Comparison of ENCODE assay signal across 27 cellular contexts in genomic region chr3:10328460-10329071, GRCh38. TPM values are rescaled to one million over a fixed set of nuclear protein-coding genes. Genes with fewer than 3 reads are reported as not detected.
"Had no signal": no experiment of that assay in that cellular context is flagged by ENCODE, and none has a peak within 500 bp of the region (broad histone marks: within the 10 kb centered on the region; RNA-seq: fewer than 3 reads in every experiment).

No MANE protein-coding gene starts in this region.

- H3K4me3 ChIP-seq: dorsolateral prefrontal cortex, esophagus muscularis mucosa, gastrocnemius medialis, heart right ventricle, mucosa of descending colon, thoracic aorta, transverse colon had no signal

- H3K4me3 Mint-ChIP-seq: naive thymus-derived CD8-positive, alpha-beta T cell; neural crest cell; stimulated activated naive B cell treated with anti-CD40 and anti-IgM and Interleukin-4, amounts not matched to agents 10 μg/mL and 1 μg/mL and 100 μg/mL, for 72 hours; stimulated activated naive CD8-positive, alpha-beta T cell treated with anti-CD3 and anti-CD28 coated beads, Interleukin-15, amount 100 ng/mL, for 72 hours had no signal

- DNase-seq: cortex of kidney; effector memory CD4-positive, alpha-beta T cell; gastrocnemius medialis; heart right ventricle; hypothalamus; islet precursor cell; mucosa of descending colon; naive thymus-derived CD8-positive, alpha-beta T cell; occipital lobe; stimulated activated CD4-positive, alpha-beta T cell treated with anti-CD3 and anti-CD28 coated beads, Interleukin-2, amount 100 ng/mL, for 24 hours; stimulated activated CD4-positive, alpha-beta T cell treated with anti-CD3 and anti-CD28 coated beads, Interleukin-4, amount 100 ng/mL, for 4 hours; stimulated activated naive B cell treated with anti-CD40 and anti-IgM and Interleukin-4, amounts not matched to agents 10 μg/mL and 1 μg/mL and 100 μg/mL, for 72 hours; stimulated activated naive CD8-positive, alpha-beta T cell treated with anti-CD3 and anti-CD28 coated beads, Interleukin-15, amount 100 ng/mL, for 72 hours; transverse colon had no signal

- H3K27ac ChIP-seq: epithelial cell of prostate, esophagus muscularis mucosa, heart right ventricle, parathyroid adenoma, thoracic aorta, transverse colon had no signal

- H3K9me3 Mint-ChIP-seq: naive thymus-derived CD8-positive, alpha-beta T cell; neural crest cell; stimulated activated naive B cell treated with anti-CD40 and anti-IgM and Interleukin-4, amounts not matched to agents 10 μg/mL and 1 μg/mL and 100 μg/mL, for 72 hours; stimulated activated naive CD8-positive, alpha-beta T cell treated with anti-CD3 and anti-CD28 coated beads, Interleukin-15, amount 100 ng/mL, for 72 hours had no signal

- FAIRE-seq: endometrium, urothelium cell line had no signal

- H3K9ac ChIP-seq: parathyroid adenoma had no signal

- H3K27me3 ChIP-seq: dorsolateral prefrontal cortex, gastrocnemius medialis had no signal

- H3K4me1 Mint-ChIP-seq: neural crest cell had no signal

- ATAC-seq: gastrocnemius medialis; heart right ventricle; left lobe of liver; mucosa of descending colon; naive thymus-derived CD8-positive, alpha-beta T cell; sciatic nerve; stimulated activated naive B cell treated with anti-CD40 and anti-IgM and Interleukin-4, amounts not matched to agents 10 μg/mL and 1 μg/mL and 100 μg/mL, for 72 hours; stimulated activated naive CD8-positive, alpha-beta T cell treated with anti-CD3 and anti-CD28 coated beads, Interleukin-15, amount 100 ng/mL, for 72 hours had no signal

- H3K27ac Mint-ChIP-seq: naive thymus-derived CD8-positive, alpha-beta T cell; stimulated activated naive B cell treated with anti-CD40 and anti-IgM and Interleukin-4, amounts not matched to agents 10 μg/mL and 1 μg/mL and 100 μg/mL, for 72 hours had no signal

- H3K9me3 ChIP-seq: esophagus muscularis mucosa, gastrocnemius medialis, heart right ventricle, mucosa of descending colon, thoracic aorta, transverse colon had no signal

- H3K79me2 ChIP-seq: parathyroid adenoma had no signal

- H3K4me1 ChIP-seq: esophagus muscularis mucosa, parathyroid adenoma, transverse colon had no signal

- H2AFZ ChIP-seq: parathyroid adenoma had no signal

- H3K36me3 ChIP-seq: esophagus muscularis mucosa, gastrocnemius medialis, heart right ventricle, thoracic aorta, transverse colon had no signal

- H3K36me3 Mint-ChIP-seq: naive thymus-derived CD8-positive, alpha-beta T cell; stimulated activated naive B cell treated with anti-CD40 and anti-IgM and Interleukin-4, amounts not matched to agents 10 μg/mL and 1 μg/mL and 100 μg/mL, for 72 hours had no signal

RNA-seq across cellular contexts. Expression of gene GHRL, which starts 35.8 kb away (rescaled TPM):
- total RNA-seq: fibroblast of villous mesenchyme, gastrocnemius medialis, lower leg skin, occipital lobe, pulmonary artery endothelial cell had no signal
